ENCODE assay signal across 10 cellular contexts in genomic region chr18:3721771-3722661, GRCh38.
DNase-seq lines count a peak whose midpoint lies in the region; ATAC-seq, FAIRE-seq and TF ChIP-seq lines count a peak whose summit lies in the region.
"Had no signal": no experiment of that assay in that cellular context is flagged by ENCODE, and none has a peak within 500 bp of the region (broad histone marks: within the 10 kb centered on the region; RNA-seq: fewer than 3 reads in every experiment).

No MANE protein-coding gene starts in this region.

- H3F3A ChIP-seq in OCI-LY1 (ENCODE audit: insufficient read depth, low read length) = peaks cover 6% of the 10 kb centered on the region; the same call in 1 of the 2 replicates

- intact Hi-C loops in kidney (cut with DNase I) = no loop called here
- intact Hi-C loops in thyroid gland (cut with DNase I) = no loop called here

- H4K20me1 ChIP-seq in OCI-LY1 (ENCODE audit: insufficient read depth, low read length) = no peaks in the 10 kb centered on the region

- DNase-seq in NCI-H2171 treated with DMSO at 0.1 percent for 48 hours (lab: John Stamatoyannopoulos, UW) (peak; percentile 40), NCI-H2171 (lab: John Stamatoyannopoulos, UW) (no peak), kidney (no peak), thyroid gland (no peak), T-helper 1 cell (no peak), H7 (no peak)
- DNase-seq: activated CD4-positive, alpha-beta T cell treated with anti-CD3 and anti-CD28 coated beads for 4 hours; NCI-H2227 treated with DMSO at 0.1 percent for 48 hours had no signal

- H3K36me3 ChIP-seq in OCI-LY1 (ENCODE audit: insufficient read depth, low read length) (no peaks in the 10 kb centered on the region), kidney (ENCODE audit: control insufficient read depth in 1 of 2, insufficient read depth in 2 of 2, low read length in 2 of 2) (no peaks in the 10 kb centered on the region), thyroid gland (no peaks in the 10 kb centered on the region), H7 (replicated peaks; ENCODE audit: control insufficient read depth, insufficient read depth, low read length) (no peaks in the 10 kb centered on the region)

- no peak for FAIRE-seq in kidney (lab: Jason Lieb, UNC)

- no peak for ATAC-seq in GM18873 (IDR thresholded peaks at IDR 0.05; ENCODE audit: low FRiP score, unreplicated experiment)

- TF ChIP-seq POLR2A in thyroid gland (IDR thresholded peaks at IDR 0.05) = no peak

- H3K9me2 ChIP-seq in OCI-LY1 (ENCODE audit: low read depth, low read length) = no peaks in the 10 kb centered on the region

- H3K9ac ChIP-seq in OCI-LY1 (ENCODE audit: low read length) = peak overlapping the region; percentile 42
- peak overlapping the region in 1 of 2 donors; percentile 7 for H3K9ac ChIP-seq in kidney (ENCODE audit: low read length in 2 of 2)

- H3K4me3 ChIP-seq in OCI-LY1 (ENCODE audit: low read depth, low read length, poor library complexity, severe bottlenecking) = no peak overlapping the region
- no peak overlapping the region for H3K4me3 ChIP-seq in kidney (ENCODE audit: low read length in 2 of 2)
- H3K4me3 ChIP-seq in thyroid gland (replicated peaks in 1 of 3) = no peak overlapping the region
- H3K4me3 ChIP-seq in H7 (ENCODE audit: insufficient read depth, low read depth, low read length) = no peak overlapping the region

- no peak overlapping the region for H2AFZ ChIP-seq in OCI-LY1 (ENCODE audit: low read length)

- TF ChIP-seq CTCF in OCI-LY1 (IDR thresholded peaks at IDR 0.05; ENCODE audit: low read length) (no peak), kidney (IDR thresholded peaks at IDR 0.05; ENCODE audit: borderline replicate concordance, extremely low read depth, insufficient read depth) (no peak), thyroid gland (IDR thresholded peaks at IDR 0.05) (no peak)

- no peaks in the 10 kb centered on the region for H3K9me3 ChIP-seq in OCI-LY1 (ENCODE audit: low read length)
- no peaks in the 10 kb centered on the region for H3K9me3 ChIP-seq in kidney (ENCODE audit: control insufficient read depth in 1 of 2, low read length in 2 of 2)
- H3K9me3 ChIP-seq in thyroid gland = no peaks in the 10 kb centered on the region

- WGBS in thyroid gland, 2 donors = 76 to 88% methylated on average over 7 of the region's 7 CpGs

- H3K79me2 ChIP-seq in OCI-LY1 (ENCODE audit: insufficient read depth, low read length) = no peaks in the 10 kb centered on the region

- H3K4me1 ChIP-seq in OCI-LY1 (ENCODE audit: insufficient read depth, low read length, severe bottlenecking) (peaks cover 97% of the 10 kb centered on the region), kidney (ENCODE audit: control insufficient read depth in 1 of 2, insufficient read depth in 1 of 2, low read depth in 1 of 2, low read length in 2 of 2) (peaks cover 10 to 17% of the 10 kb centered on the region in 2 donors), thyroid gland (peaks cover 44 to 52% of the 10 kb centered on the region in 2 donors)

- H3K27me3 ChIP-seq in OCI-LY1 (ENCODE audit: insufficient read depth, low read length) = no peaks in the 10 kb centered on the region
- no peaks in the 10 kb centered on the region for H3K27me3 ChIP-seq in thyroid gland
- H3K27me3 ChIP-seq in H7 (ENCODE audit: control insufficient read depth, insufficient read depth, low read length) = no peaks in the 10 kb centered on the region

- peak overlapping the region; percentile 55; the same call in 1 of the 2 replicates for H3K4me2 ChIP-seq in OCI-LY1 (ENCODE audit: low read length)

- H3K27ac ChIP-seq in OCI-LY1 (ENCODE audit: low read depth, low read length, poor library complexity, severe bottlenecking) (peak overlapping the region; percentile 95), kidney (ENCODE audit: low read depth in 2 of 2, low read length in 2 of 2) (peak overlapping the region; percentile 60 to 92), thyroid gland (peak overlapping the region; percentile 40 to 57 (median 47))
